Comparison of ENCODE assay signal across 9 cellular contexts in the genomic region with DNA sequence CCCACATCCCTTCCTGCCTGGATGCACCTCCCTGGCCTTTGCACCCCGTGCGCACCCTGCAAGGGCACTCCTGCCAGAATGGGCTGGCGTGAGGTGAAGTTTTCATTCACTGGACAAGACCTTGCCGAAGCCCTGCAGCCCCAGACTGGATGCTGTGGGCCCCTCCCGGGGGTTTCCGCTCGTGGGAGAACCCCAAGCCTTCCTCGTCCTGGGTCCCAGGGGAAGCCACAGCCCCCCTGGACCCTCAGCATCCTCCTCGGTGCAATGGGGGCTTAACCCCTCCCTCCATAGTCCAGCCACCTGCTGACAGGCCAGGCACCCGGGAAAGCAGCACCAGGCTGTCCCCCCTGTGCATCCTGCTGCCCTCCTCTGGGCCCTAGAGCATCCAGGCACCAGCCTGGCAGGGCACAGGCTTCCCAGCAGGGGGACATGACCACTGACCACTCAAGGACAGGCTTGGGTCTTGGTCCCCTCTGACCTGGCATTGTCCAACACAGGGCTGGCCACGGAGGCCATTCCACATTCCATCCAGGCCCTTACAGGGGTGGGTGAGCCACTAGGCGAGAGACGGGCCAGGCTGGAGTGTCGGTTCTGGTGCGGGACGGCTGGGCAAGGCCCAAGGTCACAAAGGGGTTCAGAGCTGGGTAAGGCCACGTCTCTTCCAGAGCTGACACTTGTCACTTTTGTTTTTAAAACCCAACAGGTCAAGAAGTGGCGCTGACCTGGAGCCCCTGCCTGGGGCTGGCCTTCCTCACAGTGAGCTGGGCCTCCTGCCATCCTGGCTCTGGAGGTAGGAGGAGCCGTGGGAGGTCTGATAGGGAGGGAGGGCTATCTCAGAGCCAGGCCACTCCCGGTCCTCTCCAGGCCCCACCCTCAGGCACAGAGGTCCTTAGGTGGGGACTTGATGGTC. TPM values are rescaled to one million over a fixed set of nuclear protein-coding genes. Genes with fewer than 3 reads are reported as not detected.
DNase-seq lines count a peak whose midpoint lies in the region; ATAC-seq and TF ChIP-seq lines count a peak whose summit lies in the region.
"Had no signal": no experiment of that assay in that cellular context is flagged by ENCODE, and none has a peak within 500 bp of the region (broad histone marks: within the 10 kb centered on the region; RNA-seq: fewer than 3 reads in every experiment).

No MANE protein-coding gene starts in this region.

- no peaks in the 10 kb centered on the region for H3K9me3 ChIP-seq in prostate gland

- DNase-seq in Daoy (ENCODE audit: low read depth), result peak; percentile 57
- peak; percentile 47 for DNase-seq in fibroblast of peridontal ligament (ENCODE audit: extremely low read depth)
- DNase-seq in prostate gland (ENCODE audit: low spot score), result no peak
- no peak for DNase-seq in stimulated activated naive CD8-positive, alpha-beta T cell treated with anti-CD3 and anti-CD28 coated beads, Interleukin-15, Interleukin-2, amounts not matched to agents 100 U/mL and 50 U/mL, for 24 hours
- DNase-seq: RPMI8226 had no signal

- no peaks in the 10 kb centered on the region for H3K27me3 ChIP-seq in prostate gland (replicated peaks; ENCODE audit: insufficient read depth)

- H3K4me3 ChIP-seq in prostate gland, result no peak overlapping the region

- WGBS in prostate gland, result 55% methylated on average over 20 of the region's 20 CpGs

- intact Hi-C loops in prostate gland (cut with DNase I), result no loop called here

- no peak for TF ChIP-seq CTCF in prostate gland (IDR thresholded peaks at IDR 0.05)

- peaks cover 55% of the 10 kb centered on the region for H3K4me1 ChIP-seq in prostate gland (replicated peaks)

- peaks cover 9 to 23% of the 10 kb centered on the region in 2 donors for H3K36me3 ChIP-seq in prostate gland

- H3K27ac ChIP-seq in prostate gland, result peak overlapping the region; percentile 89 to 91

- ATAC-seq in SK-N-SH treated with all-trans-retinoic acid at 6 μM for 48 hours, result peak; percentile 23
- no peak for ATAC-seq in stimulated activated naive CD8-positive, alpha-beta T cell treated with anti-CD3 and anti-CD28 coated beads, Interleukin-15, Interleukin-2, amounts not matched to agents 100 U/mL and 50 U/mL, for 24 hours
- ATAC-seq in HG03135 (IDR thresholded peaks at IDR 0.05; ENCODE audit: unreplicated experiment), result no peak
- ATAC-seq in esophagus mucosa, result no peak
- ATAC-seq in HG03520 (IDR thresholded peaks at IDR 0.05; ENCODE audit: unreplicated experiment), result no peak

- TF ChIP-seq POLR2A in prostate gland (IDR thresholded peaks at IDR 0.05), result no peak

TF ChIP-seq in SK-N-SH treated with all-trans-retinoic acid at 6 μM for 48 hours, 23 proteins besides CTCF, POLR2A, EP300 and RAD21:
- TF ChIP-seq BACH2 (CRISPR knock-in tag; IDR thresholded peaks at IDR 0.05; ENCODE audit: borderline replicate concordance) (no peak), ISL1 (CRISPR knock-in tag; IDR thresholded peaks at IDR 0.05) (no peak), CSDC2 (CRISPR knock-in tag; IDR thresholded peaks at IDR 0.05) (no peak), ZC3H10 (CRISPR knock-in tag; IDR thresholded peaks at IDR 0.05) (no peak), ARNTL (CRISPR knock-in tag; IDR thresholded peaks at IDR 0.05; ENCODE audit: borderline replicate concordance, low read depth) (no peak), ESRRG (CRISPR knock-in tag; IDR thresholded peaks at IDR 0.05) (no peak), OSR1 (CRISPR knock-in tag; IDR thresholded peaks at IDR 0.05) (no peak), ZNF70 (CRISPR knock-in tag; IDR thresholded peaks at IDR 0.05) (no peak), TOX (CRISPR knock-in tag; IDR thresholded peaks at IDR 0.05; ENCODE audit: borderline replicate concordance) (no peak), ZNF565 (CRISPR knock-in tag; conservative IDR thresholded peaks at IDR 0.05; ENCODE audit: low read depth) (no peak), SNAI2 (CRISPR knock-in tag; IDR thresholded peaks at IDR 0.05) (no peak)

RNA-seq across cellular contexts. Expression of gene PPARA, which starts 41.5 kb away (rescaled TPM):
- 1.3 and 1.7 TPM in 2 replicates for total RNA-seq in Daoy (2014; rRNA removed; shearing (Covaris generic))
- total RNA-seq in prostate gland (10 to 100 TPM; 21.2 to 27.3 TPM), esophagus mucosa (12.9 TPM)

Comparison
In these comparisons a context has a peak if more than half of its experiments do, and no peak if none do; other contexts are left out.
1. DNase-seq: peak in Daoy (single experiment) and fibroblast of peridontal ligament (single experiment); none in prostate gland (single experiment) and stimulated activated naive CD8-positive, alpha-beta T cell treated with anti-CD3 and anti-CD28 coated beads, Interleukin-15, Interleukin-2, amounts not matched to agents 100 U/mL and 50 U/mL, for 24 hours (single experiment).